Comparison of ENCODE assay signal across 1 cellular context in the genomic region with DNA sequence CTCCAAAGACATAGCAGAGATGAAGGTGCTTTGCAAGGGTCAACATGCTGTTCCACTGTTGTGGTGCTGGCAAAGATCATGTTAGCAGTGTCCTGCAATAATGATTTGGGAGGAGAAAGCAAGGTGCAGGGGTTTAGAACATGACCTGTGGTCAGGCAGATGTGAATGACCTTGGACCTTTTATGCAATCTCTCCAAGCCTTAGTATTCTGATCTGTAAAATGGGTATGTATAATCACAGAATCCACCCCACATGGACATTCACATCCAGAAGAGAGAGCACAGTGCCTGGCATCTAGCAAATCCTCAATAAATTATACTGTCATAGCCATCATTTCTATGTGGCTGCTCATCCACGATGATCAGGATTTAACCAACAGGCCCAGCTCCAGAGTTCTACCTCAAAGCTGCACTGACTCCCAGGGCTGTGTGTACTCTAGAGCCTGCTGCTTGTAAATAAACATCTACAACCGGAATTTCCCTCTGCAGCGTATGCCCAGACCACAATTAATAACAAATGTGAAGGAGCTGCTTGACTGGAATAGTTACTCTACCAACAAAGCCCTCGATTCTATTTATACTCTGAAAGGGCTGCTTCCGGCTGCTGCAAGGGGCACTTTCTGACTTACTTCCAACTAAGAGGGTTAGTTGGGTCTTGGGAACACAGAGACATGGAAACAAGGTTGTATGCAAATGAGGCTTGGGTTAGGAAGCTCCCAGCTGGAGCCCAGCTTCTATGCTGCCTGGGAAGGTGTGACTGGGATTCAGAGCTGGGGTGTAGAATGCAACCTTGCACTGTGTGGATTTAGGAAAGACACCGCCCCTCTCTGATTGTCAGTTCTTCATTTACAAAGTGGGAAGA.
TF ChIP-seq lines count a peak whose summit lies in the region.

No MANE protein-coding gene starts in this region.

TF ChIP-seq in GM12878, 131 proteins besides CTCF, POLR2A, EP300 and RAD21 (continued from another document):
- TF ChIP-seq, protein P1, sequence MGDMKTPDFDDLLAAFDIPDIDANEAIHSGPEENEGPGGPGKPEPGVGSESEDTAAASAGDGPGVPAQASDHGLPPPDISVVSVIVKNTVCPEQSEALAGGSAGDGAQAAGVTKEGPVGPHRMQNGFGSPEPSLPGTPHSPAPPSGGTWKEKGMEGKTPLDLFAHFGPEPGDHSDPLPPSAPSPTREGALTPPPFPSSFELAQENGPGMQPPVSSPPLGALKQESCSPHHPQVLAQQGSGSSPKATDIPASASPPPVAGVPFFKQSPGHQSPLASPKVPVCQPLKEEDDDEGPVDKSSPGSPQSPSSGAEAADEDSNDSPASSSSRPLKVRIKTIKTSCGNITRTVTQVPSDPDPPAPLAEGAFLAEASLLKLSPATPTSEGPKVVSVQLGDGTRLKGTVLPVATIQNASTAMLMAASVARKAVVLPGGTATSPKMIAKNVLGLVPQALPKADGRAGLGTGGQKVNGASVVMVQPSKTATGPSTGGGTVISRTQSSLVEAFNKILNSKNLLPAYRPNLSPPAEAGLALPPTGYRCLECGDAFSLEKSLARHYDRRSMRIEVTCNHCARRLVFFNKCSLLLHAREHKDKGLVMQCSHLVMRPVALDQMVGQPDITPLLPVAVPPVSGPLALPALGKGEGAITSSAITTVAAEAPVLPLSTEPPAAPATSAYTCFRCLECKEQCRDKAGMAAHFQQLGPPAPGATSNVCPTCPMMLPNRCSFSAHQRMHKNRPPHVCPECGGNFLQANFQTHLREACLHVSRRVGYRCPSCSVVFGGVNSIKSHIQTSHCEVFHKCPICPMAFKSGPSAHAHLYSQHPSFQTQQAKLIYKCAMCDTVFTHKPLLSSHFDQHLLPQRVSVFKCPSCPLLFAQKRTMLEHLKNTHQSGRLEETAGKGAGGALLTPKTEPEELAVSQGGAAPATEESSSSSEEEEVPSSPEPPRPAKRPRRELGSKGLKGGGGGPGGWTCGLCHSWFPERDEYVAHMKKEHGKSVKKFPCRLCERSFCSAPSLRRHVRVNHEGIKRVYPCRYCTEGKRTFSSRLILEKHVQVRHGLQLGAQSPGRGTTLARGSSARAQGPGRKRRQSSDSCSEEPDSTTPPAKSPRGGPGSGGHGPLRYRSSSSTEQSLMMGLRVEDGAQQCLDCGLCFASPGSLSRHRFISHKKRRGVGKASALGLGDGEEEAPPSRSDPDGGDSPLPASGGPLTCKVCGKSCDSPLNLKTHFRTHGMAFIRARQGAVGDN (IDR thresholded peaks at IDR 0.05) = no peak
